Comparison of ENCODE assay signal across 13 cellular contexts in the genomic region with DNA sequence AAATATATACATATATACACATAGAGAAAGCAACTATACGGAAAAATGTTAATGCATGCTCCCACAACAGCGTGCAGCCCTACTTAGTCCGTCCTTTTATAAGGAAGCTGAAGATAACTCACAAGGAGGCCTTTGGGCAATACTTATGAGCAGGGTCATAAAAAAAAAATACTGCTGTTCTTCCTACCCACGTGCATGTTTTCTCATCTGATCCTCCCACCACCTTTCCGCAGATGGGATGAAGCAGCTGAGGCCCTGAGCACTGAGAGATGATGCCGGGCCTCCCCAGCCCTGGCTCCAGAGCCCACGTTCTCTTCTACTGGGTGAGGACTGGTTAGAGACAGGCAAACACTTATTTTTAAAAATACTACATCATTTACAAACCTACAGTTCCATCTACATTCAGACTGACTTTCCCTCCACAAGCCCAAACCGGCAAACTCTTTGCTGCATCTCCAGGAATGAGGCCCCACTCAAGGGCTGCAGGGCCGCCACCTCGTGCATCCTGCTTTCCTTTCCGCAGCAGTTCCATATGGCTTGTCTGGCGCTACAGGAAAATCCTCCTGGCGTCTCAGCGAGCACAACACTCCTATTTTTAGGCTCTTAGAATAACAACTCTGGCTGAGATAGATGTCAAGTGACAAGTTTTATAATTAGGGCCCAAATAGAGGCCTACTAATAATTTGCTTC. TPM values are rescaled to one million over a fixed set of nuclear protein-coding genes. Genes with fewer than 3 reads are reported as not detected.
DNase-seq lines count a peak whose midpoint lies in the region; ATAC-seq, FAIRE-seq and TF ChIP-seq lines count a peak whose summit lies in the region.
"Had no signal": no experiment of that assay in that cellular context is flagged by ENCODE, and none has a peak within 500 bp of the region (broad histone marks: within the 10 kb centered on the region; RNA-seq: fewer than 3 reads in every experiment).

No MANE protein-coding gene starts in this region.

- H3K79me2 ChIP-seq in keratinocyte (ENCODE audit: control insufficient read depth, insufficient read depth, low read length): peaks cover 61% of the 10 kb centered on the region

- dilution Hi-C loops in keratinocyte (cut with MboI; ENCODE audit: extremely low pct_ligation_motif_present, low sequenced_read_pairs): no loop called here

- no peak for TF ChIP-seq CTCF in body of pancreas (IDR thresholded peaks at IDR 0.05)
- no peak for TF ChIP-seq CTCF in keratinocyte (optimal IDR thresholded peaks at IDR 0.05 in 1 of 3, IDR thresholded peaks at IDR 0.05 in 1 of 3, conservative IDR thresholded peaks at IDR 0.05 in 1 of 3; ENCODE audit: extremely low read depth in 1 of 3, insufficient read depth in 2 of 3, low read length in 3 of 3)

- no peaks in the 10 kb centered on the region for H3K27me3 ChIP-seq in body of pancreas
- H3K27me3 ChIP-seq in keratinocyte (ENCODE audit: control insufficient read depth, extremely low read depth, insufficient read depth, low read length): no peaks in the 10 kb centered on the region

- intact Hi-C loops in body of pancreas (cut with DNase I): no loop called here

- H3K27ac ChIP-seq in body of pancreas (peak overlapping the region; percentile 61 to 83 (median 66)), keratinocyte (ENCODE audit: control insufficient read depth, insufficient read depth, low read length) (no peak overlapping the region)

- H2AFZ ChIP-seq in keratinocyte (ENCODE audit: control insufficient read depth, low read length): peak overlapping the region; percentile 38

- H3K4me1 ChIP-seq in body of pancreas (peaks cover 94% of the 10 kb centered on the region), keratinocyte (ENCODE audit: control insufficient read depth, extremely low read depth, insufficient read depth, low read length) (peaks cover 41% of the 10 kb centered on the region)

- no peaks in the 10 kb centered on the region for H4K20me1 ChIP-seq in keratinocyte (ENCODE audit: control insufficient read depth, extremely low read depth, insufficient read depth, low read length)

- WGBS in body of pancreas, 2 donors: 58 to 70% methylated on average over 14 of the region's 14 CpGs

- FAIRE-seq in keratinocyte (lab: Jason Lieb, UNC): no peak
- FAIRE-seq: TTC549, urothelium cell line had no signal

- H3K9me3 ChIP-seq in body of pancreas (no peaks in the 10 kb centered on the region), keratinocyte (ENCODE audit: control insufficient read depth, low read depth, low read length) (no peaks in the 10 kb centered on the region)

- no peak for TF ChIP-seq POLR2A in body of pancreas (IDR thresholded peaks at IDR 0.05)

- H3K9me1 ChIP-seq in keratinocyte (ENCODE audit: control insufficient read depth, extremely low read depth, insufficient read depth, low read length): peaks cover 9% of the 10 kb centered on the region

- DNase-seq in NCI-H1694 (lab: John Stamatoyannopoulos, UW): peak; percentile 27
- DNase-seq in body of pancreas: no peak
- no peak for DNase-seq in keratinocyte (ENCODE audit: low read depth, low spot score)
- peak; percentile 49 for DNase-seq in superior temporal gyrus (ENCODE audit: extremely low spot score)
- no peak for DNase-seq in NCI-H2107 (lab: John Stamatoyannopoulos, UW)
- DNase-seq in DMS153 (lab: John Stamatoyannopoulos, UW): no peak
- DNase-seq in NOMO-1 (lab: John Stamatoyannopoulos, UW; ENCODE audit: unreplicated experiment in 2 of 2): no peak
- DNase-seq: activated T-cell treated with anti-CD3 and anti-CD28 coated beads, Interleukin-2, amount 50 U/mL, for 24 hours; central memory CD4-positive, alpha-beta T cell; NCI-H187; RPMI8226 had no signal

- peak overlapping the region; percentile 29 for H3K4me2 ChIP-seq in keratinocyte (ENCODE audit: control insufficient read depth, extremely low read depth, insufficient read depth, low read depth, low read length)

- H3K9ac ChIP-seq in keratinocyte (ENCODE audit: control insufficient read depth, extremely low read depth, insufficient read depth, low read length): peak overlapping the region; percentile 43

- ATAC-seq in body of pancreas: no peak

- H3K4me3 ChIP-seq in body of pancreas: no peak overlapping the region
- no peak overlapping the region for H3K4me3 ChIP-seq in keratinocyte (ENCODE audit: control insufficient read depth in 2 of 3, extremely low read depth in 1 of 3, insufficient read depth in 2 of 3, low read depth in 1 of 3, low read length in 3 of 3)

- H3K36me3 ChIP-seq in body of pancreas (replicated peaks in 1 of 2; ENCODE audit: insufficient read depth in 1 of 2, low read depth in 2 of 2): no peaks in the 10 kb centered on the region
- H3K36me3 ChIP-seq in keratinocyte (ENCODE audit: control insufficient read depth in 2 of 2, extremely low read depth in 1 of 2, insufficient read depth in 2 of 2, low read length in 2 of 2): no peaks in the 10 kb centered on the region

RNA-seq across cellular contexts. Expression of a gene that starts 41.6 kb away (rescaled TPM):
- 100 to 1,000 TPM in 1 of 2 donors, 10 to 100 TPM in 1; 63.8 to 111 TPM for total RNA-seq in body of pancreas
- polyA plus RNA-seq in keratinocyte: 10.4 to 13.8 TPM (median 12.6 TPM) in 3 replicates
- 14.3 TPM for polyA plus RNA-seq in keratinocyte (2011; ENCODE audit: low read depth)
- polyA plus RNA-seq in keratinocyte (2011; cell fraction: cytosol; rRNA removed): 5.1 and 6.1 TPM in 2 replicates
- polyA plus RNA-seq in keratinocyte (2011; cell fraction: nucleus; rRNA removed): 46.9 and 56.0 TPM in 2 replicates
- 7.2 and 16.5 TPM in 2 replicates for polyA plus RNA-seq in keratinocyte (2012; ENCODE audit: low replicate concordance)
- 13.5 to 33.2 TPM (median 21.9 TPM) in 3 replicates for polyA minus RNA-seq in keratinocyte
- 5.2 TPM for polyA minus RNA-seq in keratinocyte (2011; cell fraction: cytosol; rRNA and poly(A)+ RNA removed)
- 15.9 and 22.5 TPM in 2 replicates for polyA minus RNA-seq in keratinocyte (2011; cell fraction: nucleus; rRNA and poly(A)+ RNA removed)

Comparison
In these comparisons a context has a peak if more than half of its experiments do, and no peak if none do; other contexts are left out.
1. DNase-seq: peak in NCI-H1694 (single experiment) and superior temporal gyrus (single experiment); none in body of pancreas (0 of 4), keratinocyte (single experiment), NCI-H2107 (single experiment), DMS153 (single experiment) and NOMO-1 (0 of 2).